Comparison of ENCODE assay signal across 15 cellular contexts in genomic region chr6:151196571-151196970, GRCh38. TPM values are rescaled to one million over a fixed set of nuclear protein-coding genes. Genes with fewer than 3 reads are reported as not detected.
DNase-seq lines count a peak whose midpoint lies in the region; ATAC-seq and TF ChIP-seq lines count a peak whose summit lies in the region.
"Had no signal": no experiment of that assay in that cellular context is flagged by ENCODE, and none has a peak within 500 bp of the region (broad histone marks: within the 10 kb centered on the region; RNA-seq: fewer than 3 reads in every experiment).

No MANE protein-coding gene starts in this region.

- H3K36me3 ChIP-seq in esophagus squamous epithelium: no peaks in the 10 kb centered on the region
- H3K36me3 ChIP-seq in left lung: no peaks in the 10 kb centered on the region
- H3K36me3 ChIP-seq in transverse colon: no peaks in the 10 kb centered on the region

- no peaks in the 10 kb centered on the region for H3K9me3 ChIP-seq in esophagus squamous epithelium
- no peaks in the 10 kb centered on the region for H3K9me3 ChIP-seq in left lung
- H3K9me3 ChIP-seq in transverse colon: no peaks in the 10 kb centered on the region

- DNase-seq in HFF-Myc (ENCODE audit: extremely low read depth, low read depth) (peak; percentile 2), esophagus squamous epithelium (lab: John Stamatoyannopoulos, UW) (no peak), left lung (no peak), transverse colon (peak; percentile 39), NCI-H2081 (lab: John Stamatoyannopoulos, UW) (no peak), T-helper 2 cell (no peak)
- no peak for DNase-seq in activated T-cell treated with anti-CD3 and anti-CD28 coated beads, Interleukin-2, amount 50 U/mL, for 1 hour
- DNase-seq: activated CD4-positive, alpha-beta memory T cell treated with anti-CD3 and anti-CD28 coated beads, Interleukin-2, amount 10 ng/mL, durations not matched to agents 7 days and 5 days; CD4-positive, alpha-beta T cell; midbrain; NCI-H2029 treated with DMSO at 0.1 percent for 48 hours; NCI-H82; occipital lobe; stimulated activated CD4-positive, alpha-beta T cell treated with anti-CD3 and anti-CD28 coated beads, Interleukin-12 subunit alpha, Interleukin-12 subunit beta, amount 100 ng/mL, for 4 hours; T-helper 9 cell had no signal

- TF ChIP-seq POLR2A in esophagus squamous epithelium (IDR thresholded peaks at IDR 0.05): no peak
- no peak for TF ChIP-seq POLR2A in transverse colon (IDR thresholded peaks at IDR 0.05)

- 73 to 83% methylated on average over 2 of the region's 2 CpGs for WGBS in esophagus squamous epithelium, 2 donors
- WGBS in transverse colon (ENCODE audit: low coverage in 1 of 2), 2 donors: 80% methylated on average over 2 of the region's 2 CpGs; no CpG with 5 or more reads in 1 of the 2 donors

- H3K27ac ChIP-seq in esophagus squamous epithelium (peak overlapping the region in 3 of 4 donors; percentile 20 to 39 (median 31)), left lung (peak overlapping the region in 1 of 2 donors; percentile 1), transverse colon (peak overlapping the region in 3 of 4 donors; percentile 25 to 58 (median 46))

- H3K27me3 ChIP-seq in esophagus squamous epithelium: no peaks in the 10 kb centered on the region
- H3K27me3 ChIP-seq in left lung: no peaks in the 10 kb centered on the region
- no peaks in the 10 kb centered on the region for H3K27me3 ChIP-seq in transverse colon

- no peak for TF ChIP-seq CTCF in HFF-Myc (IDR thresholded peaks at IDR 0.05; ENCODE audit: low read depth, low read length, missing control alignments)
- TF ChIP-seq CTCF in esophagus squamous epithelium (IDR thresholded peaks at IDR 0.05): no peak
- no peak for TF ChIP-seq CTCF in left lung (IDR thresholded peaks at IDR 0.05)
- TF ChIP-seq CTCF in transverse colon (IDR thresholded peaks at IDR 0.05): no peak

- ATAC-seq in left lung: peak; percentile 41

- in situ Hi-C loops in transverse colon (cut with MboI; ENCODE audit: low pct_ligation_motif_present in 1 of 4, low pct_unique_long_range_greater_than_20kb in 1 of 4, low sequenced_read_pairs in 3 of 4): no loop called here

- H3K4me3 ChIP-seq in HFF-Myc (replicated peaks; ENCODE audit: low read depth, low read length) (no peak overlapping the region), esophagus squamous epithelium (no peak overlapping the region), left lung (no peak overlapping the region), transverse colon (no peak overlapping the region)

- no peak for TF ChIP-seq EP300 in transverse colon (IDR thresholded peaks at IDR 0.05; ENCODE audit: low read depth)

- intact Hi-C loops in esophagus squamous epithelium (cut with DNase I) (no loop called here), left lung (cut with DNase I) (no loop called here), transverse colon (cut with DNase I; ENCODE audit: low total_unique reads) (no loop called here)

- H3K4me1 ChIP-seq in esophagus squamous epithelium: peaks cover 0 to 11% (median 0%) of the 10 kb centered on the region in 3 donors
- no peaks in the 10 kb centered on the region for H3K4me1 ChIP-seq in left lung
- H3K4me1 ChIP-seq in transverse colon: peaks cover 0 to 3% (median 0%) of the 10 kb centered on the region in 4 donors

RNA-seq across cellular contexts. Expression of gene AKAP12, which starts 43.2 kb away (rescaled TPM):
- total RNA-seq in esophagus squamous epithelium: 10 to 100 TPM in 2 of 4 donors, 1 to 10 TPM in 2; 1.7 to 66.6 (median 11.4) TPM
- 10 to 100 TPM; 28.9 to 29.1 TPM for total RNA-seq in left lung
- total RNA-seq in transverse colon: 10 to 100 TPM; 25.7 to 61.7 (median 53.1) TPM

Comparison
In these comparisons a context has a peak if more than half of its experiments do, and no peak if none do; other contexts are left out.
1. DNase-seq: peak in HFF-Myc (single experiment) and transverse colon (single experiment); none in esophagus squamous epithelium (single experiment), left lung (0 of 2), NCI-H2081 (0 of 2), T-helper 2 cell (0 of 5) and activated T-cell treated with anti-CD3 and anti-CD28 coated beads, Interleukin-2, amount 50 U/mL, for 1 hour (single experiment).